ENCODE assay signal across 10 cellular contexts in genomic region chr11:35173620-35174278, GRCh38. TPM values are rescaled to one million over a fixed set of nuclear protein-coding genes. Genes with fewer than 3 reads are reported as not detected.
DNase-seq lines count a peak whose midpoint lies in the region; ATAC-seq and TF ChIP-seq lines count a peak whose summit lies in the region.
"Had no signal": no experiment of that assay in that cellular context is flagged by ENCODE, and none has a peak within 500 bp of the region (broad histone marks: within the 10 kb centered on the region; RNA-seq: fewer than 3 reads in every experiment).

No MANE protein-coding gene starts in this region.

- H3K4me1 ChIP-seq in Panc1 (ENCODE audit: control insufficient read depth, insufficient read depth, low read length) (peaks cover 95% of the 10 kb centered on the region), esophagus squamous epithelium (peaks cover 44 to 97% (median 53%) of the 10 kb centered on the region in 3 donors), stomach smooth muscle (ENCODE audit: control insufficient read depth, insufficient read depth, low read length) (peaks cover 24% of the 10 kb centered on the region)

- CTCF ChIA-PET in Panc1 (lab: Charles Lee), result no interaction called here

- peaks cover 29% of the 10 kb centered on the region for H3K36me3 ChIP-seq in Panc1 (ENCODE audit: control insufficient read depth, insufficient read depth, low read length)
- H3K36me3 ChIP-seq in esophagus squamous epithelium, result peaks cover 12 to 25% (median 14%) of the 10 kb centered on the region in 3 donors
- H3K36me3 ChIP-seq in stomach smooth muscle (ENCODE audit: control insufficient read depth in 2 of 2, insufficient read depth in 2 of 2, low read length in 2 of 2), result peaks cover 15 to 17% of the 10 kb centered on the region in 2 donors

- in situ Hi-C loops in Panc1 (cut with HindIII; ENCODE audit: low pct_unique_long_range_greater_than_20kb, low sequenced_read_pairs), result no loop called here

- H3K27me3 ChIP-seq in Panc1 (ENCODE audit: control insufficient read depth, insufficient read depth, low read length) (no peaks in the 10 kb centered on the region), esophagus squamous epithelium (no peaks in the 10 kb centered on the region), stomach smooth muscle (ENCODE audit: control insufficient read depth in 1 of 2, insufficient read depth in 2 of 2, low read length in 2 of 2) (no peaks in the 10 kb centered on the region)
- H3K27me3 ChIP-seq: hepatocyte had no signal

- TF ChIP-seq POLR2A in esophagus squamous epithelium (IDR thresholded peaks at IDR 0.05), result no peak

- DNase-seq in Panc1 (ENCODE audit: low read depth, low spot score) (no peak), esophagus squamous epithelium (lab: John Stamatoyannopoulos, UW) (no peak), NCI-H1105 (lab: John Stamatoyannopoulos, UW) (no peak)
- DNase-seq: amygdala, NCI-H1048 had no signal

- 29 to 32% methylated on average over 2 of the region's 2 CpGs for WGBS in esophagus squamous epithelium, 2 donors

- H3K9me3 ChIP-seq in Panc1 (ENCODE audit: control insufficient read depth, insufficient read depth, low read depth, low read length), result no peaks in the 10 kb centered on the region
- H3K9me3 ChIP-seq in esophagus squamous epithelium, result no peaks in the 10 kb centered on the region
- H3K9me3 ChIP-seq in stomach smooth muscle (ENCODE audit: control insufficient read depth in 2 of 2, low read length in 2 of 2), result no peaks in the 10 kb centered on the region

- POLR2A ChIA-PET in Panc1 (lab: Charles Lee), result no interaction called here

- no peak for TF ChIP-seq CTCF in Panc1 (IDR thresholded peaks at IDR 0.05)
- no peak for TF ChIP-seq CTCF in esophagus squamous epithelium (IDR thresholded peaks at IDR 0.05)

- H3K27ac ChIP-seq in Panc1 (ENCODE audit: low read length) (peak overlapping the region; percentile 99), esophagus squamous epithelium (peak overlapping the region; percentile 53 to 77 (median 70)), stomach smooth muscle (ENCODE audit: low read length) (peak overlapping the region; percentile 32)
- H3K27ac ChIP-seq: hepatocyte had no signal

- H3K4me3 ChIP-seq in Panc1 (ENCODE audit: low read depth in 2 of 2, low read length in 2 of 2) (no peak overlapping the region), esophagus squamous epithelium (no peak overlapping the region), stomach smooth muscle (ENCODE audit: low read length in 2 of 2) (no peak overlapping the region)
- H3K4me3 ChIP-seq: hepatocyte had no signal

- intact Hi-C loops in Panc1 (cut with micrococcal nuclease; ENCODE audit: unreplicated experiment), result no loop called here
- intact Hi-C loops in esophagus squamous epithelium (cut with DNase I), result no loop called here

- ATAC-seq in GM21529 (IDR thresholded peaks at IDR 0.05; ENCODE audit: unreplicated experiment), result peak; percentile 23
- no peak for ATAC-seq in Panc1
- no peak for ATAC-seq in GM18870 (IDR thresholded peaks at IDR 0.05; ENCODE audit: unreplicated experiment)
- no peak for ATAC-seq in HG02763 (IDR thresholded peaks at IDR 0.05; ENCODE audit: unreplicated experiment)

- no peak overlapping the region for H3K9ac ChIP-seq in stomach smooth muscle (ENCODE audit: low read length in 2 of 2)

- no TSS peak for BruUV-seq in Panc1 (replicated peaks; lab: Mats Ljungman, UMichigan)

RNA-seq across cellular contexts. Expression of gene CD44, which starts 34.8 kb away (rescaled TPM):
- total RNA-seq in Panc1 (2021; ENCODE audit: unreplicated experiment), result 1,819 TPM
- 1,270 TPM for polyA plus RNA-seq in Panc1 (2012; ENCODE audit: insufficient read length)
- 100 to 1,000 TPM; 418 to 565 (median 463) TPM for total RNA-seq in esophagus squamous epithelium

Comparison
In these comparisons a context has a peak if more than half of its experiments do, and no peak if none do; other contexts are left out.
1. H3K27ac ChIP-seq: peak in every context shown above with its lines; median percentile 99 in Panc1; 70 in esophagus squamous epithelium; 32 in stomach smooth muscle.